ENCODE assay signal across 17 cellular contexts in the genomic region with DNA sequence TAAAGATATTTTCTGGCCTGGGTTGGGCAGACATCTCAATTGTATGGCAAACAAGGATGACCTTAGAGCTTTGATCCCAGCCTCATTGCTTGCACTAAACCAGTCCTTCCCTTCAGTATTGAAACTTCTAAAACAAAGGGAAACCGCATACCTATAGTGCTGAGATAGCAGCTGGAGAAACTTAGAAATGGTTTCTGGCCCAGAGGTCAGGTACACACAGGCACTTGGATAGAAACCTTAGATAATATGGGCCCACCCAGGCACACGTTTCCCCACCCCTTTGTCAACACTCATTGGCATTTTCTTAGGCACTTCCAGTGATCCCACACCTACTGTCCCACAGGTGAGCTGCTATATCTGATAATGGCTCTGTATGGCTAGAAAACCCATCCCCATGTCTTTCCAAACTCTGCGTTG. TPM values are rescaled to one million over a fixed set of nuclear protein-coding genes. Genes with fewer than 3 reads are reported as not detected.
DNase-seq lines count a peak whose midpoint lies in the region; TF ChIP-seq lines count a peak whose summit lies in the region.
"Had no signal": no experiment of that assay in that cellular context is flagged by ENCODE, and none has a peak within 500 bp of the region (broad histone marks: within the 10 kb centered on the region; RNA-seq: fewer than 3 reads in every experiment).

No MANE protein-coding gene starts in this region.

- H3K27me3 ChIP-seq in smooth muscle cell (ENCODE audit: low read depth) (no peaks in the 10 kb centered on the region), testis (no peaks in the 10 kb centered on the region)

- no peaks in the 10 kb centered on the region for H3F3A ChIP-seq in smooth muscle cell (ENCODE audit: low read depth)

- H3K4me1 ChIP-seq in mesodermal cell (ENCODE audit: control insufficient read depth, insufficient read depth, low read length, poor library complexity, severe bottlenecking) = no peaks in the 10 kb centered on the region
- H3K4me1 ChIP-seq in smooth muscle cell (ENCODE audit: low read depth) = no peaks in the 10 kb centered on the region
- no peaks in the 10 kb centered on the region for H3K4me1 ChIP-seq in testis
- H3K4me1 ChIP-seq: HAP-1 had no signal

- intact Hi-C loops in testis (cut with DNase I; ENCODE audit: low total_unique reads) = no loop called here

- no peak overlapping the region for H3K4me2 ChIP-seq in smooth muscle cell

- H4K20me1 ChIP-seq in smooth muscle cell (ENCODE audit: low read depth) = no peaks in the 10 kb centered on the region

- WGBS in mesodermal cell (ENCODE audit: insufficient coverage in 2 of 2), 2 experiments = 75 to 90% methylated on average over 2 of the region's 3 CpGs
- 82% methylated on average over 3 of the region's 3 CpGs for WGBS in smooth muscle cell (ENCODE audit: low lambda C conversion rate)
- 87 to 88% methylated on average over 3 of the region's 3 CpGs for WGBS in testis, 2 donors

- no peak for TF ChIP-seq POLR2A in testis (IDR thresholded peaks at IDR 0.05)

- no peaks in the 10 kb centered on the region for H3K36me3 ChIP-seq in mesodermal cell (ENCODE audit: control insufficient read depth, insufficient read depth, low read length)
- H3K36me3 ChIP-seq in smooth muscle cell (ENCODE audit: low read depth) = no peaks in the 10 kb centered on the region
- no peaks in the 10 kb centered on the region for H3K36me3 ChIP-seq in testis (ENCODE audit: low read depth, missing control alignments)
- H3K36me3 ChIP-seq: HAP-1 had no signal

- no peak for TF ChIP-seq CTCF in smooth muscle cell (IDR thresholded peaks at IDR 0.05; ENCODE audit: borderline replicate concordance, insufficient read depth, poor library complexity, severe bottlenecking)
- TF ChIP-seq CTCF in testis (IDR thresholded peaks at IDR 0.05) = no peak

- H3K79me2 ChIP-seq in smooth muscle cell (ENCODE audit: low read depth) = no peaks in the 10 kb centered on the region

- DNase-seq in NCI-H69 (lab: John Stamatoyannopoulos, UW) (peak; percentile 34), smooth muscle cell (lab: John Stamatoyannopoulos, UW; ENCODE audit: unreplicated experiment) (no peak), NCI-H128 (lab: John Stamatoyannopoulos, UW; ENCODE audit: unreplicated experiment) (no peak), NCI-H345 treated with DMSO at 0.1 percent for 48 hours (lab: John Stamatoyannopoulos, UW; ENCODE audit: unreplicated experiment) (no peak), testis (no peak)
- DNase-seq: C1 segment of cervical spinal cord; CD4-positive, alpha-beta memory T cell; DMS153; DND-41; GOT3; HFFc6 had no signal

- no peaks in the 10 kb centered on the region for H3K9me3 ChIP-seq in mesodermal cell (ENCODE audit: control insufficient read depth, low read length)
- H3K9me3 ChIP-seq in smooth muscle cell (replicated peaks; ENCODE audit: low read depth) = no peaks in the 10 kb centered on the region
- H3K9me3 ChIP-seq in testis = no peaks in the 10 kb centered on the region
- H3K9me3 ChIP-seq: HAP-1 had no signal

- H3K27ac ChIP-seq in cingulate gyrus (ENCODE audit: low read depth, low read length) (peak overlapping the region; percentile 29), mesodermal cell (ENCODE audit: low read depth, low read length, severe bottlenecking) (peak overlapping the region; percentile 0), smooth muscle cell (ENCODE audit: low read depth) (peak overlapping the region; percentile 35), testis (no peak overlapping the region)

- no peak overlapping the region for H2AFZ ChIP-seq in smooth muscle cell (ENCODE audit: low read depth)

- no peak overlapping the region for H3K9ac ChIP-seq in smooth muscle cell (ENCODE audit: low read depth)

- H3K4me3 ChIP-seq in mesodermal cell (ENCODE audit: extremely low read depth, insufficient read depth, low read length, poor library complexity, severe bottlenecking) (no peak overlapping the region), smooth muscle cell (no peak overlapping the region), testis (no peak overlapping the region)
- H3K4me3 ChIP-seq: HAP-1 had no signal

RNA-seq across cellular contexts. Expression of gene NRSN1, which starts 22.1 kb away (rescaled TPM):
- 0.33 TPM for polyA plus RNA-seq in mesodermal cell (2013, experiment 1 of 2)
- polyA plus RNA-seq in mesodermal cell (2013, experiment 2 of 2) = 0.51 TPM
- 0.09 TPM in 1 of 2 replicates, not detected in the other for total RNA-seq in smooth muscle cell
- not detected in 2 replicates for polyA plus RNA-seq in smooth muscle cell
- under 1 TPM in 1 of 2 donors, not detected in 1; 0.37 TPM for total RNA-seq in testis
- polyA plus RNA-seq in testis (ENCODE audit: insufficient read depth, low read depth, low replicate concordance) = 0.42 TPM
- total RNA-seq: A172; A673; CD4-positive, alpha-beta memory T cell; HFFc6 had no signal
- polyA plus RNA-seq: BJ; CD4-positive, alpha-beta memory T cell had no signal

Comparison
In these comparisons a context has a peak if more than half of its experiments do, and no peak if none do; other contexts are left out.
1. H3K27ac ChIP-seq: peak in cingulate gyrus (single experiment), mesodermal cell (single experiment) and smooth muscle cell (single experiment); none in testis (0 of 2).